17 cellular contexts compared by ENCODE assay signal in genomic region chr9:34581318-34581717, GRCh38. TPM values are rescaled to one million over a fixed set of nuclear protein-coding genes. Genes with fewer than 3 reads are reported as not detected.
A peak's percentile ranks its signal among the peaks of the same experiment; 100 is the strongest.
DNase-seq lines count a peak whose midpoint lies in the region; ATAC-seq and TF ChIP-seq lines count a peak whose summit lies in the region.
"Had no signal": no experiment of that assay in that cellular context is flagged by ENCODE, and none has a peak within 500 bp of the region (broad histone marks: within the 10 kb centered on the region; RNA-seq: fewer than 3 reads in every experiment).

No MANE protein-coding gene starts in this region.

- DNase-seq in left colon, result no peak
- DNase-seq in neural crest cell (ENCODE audit: low read depth, low spot score), result no peak
- DNase-seq in NCI-H82 treated with DMSO at 0.1 percent for 48 hours (lab: John Stamatoyannopoulos, UW; ENCODE audit: unreplicated experiment), result no peak
- DNase-seq in hippocampal formation (lab: John Stamatoyannopoulos, UW), result no peak
- DNase-seq: BE2C; CD4-positive, alpha-beta memory T cell; DMS79 treated with DMSO at 0.1 percent for 48 hours; EL; GDM1; H7; IMR-90 had no signal

- H3K36me3 ChIP-seq in ectodermal cell (ENCODE audit: control insufficient read depth, insufficient read depth, low read length), result no peaks in the 10 kb centered on the region

- H3K9me3 Mint-ChIP-seq in neural crest cell, result no peaks in the 10 kb centered on the region
- H3K9me3 Mint-ChIP-seq: CD4-positive, alpha-beta memory T cell had no signal

- 87 to 90% methylated on average over 3 of the region's 3 CpGs for whole genome bisulfite sequencing in ectodermal cell, 2 experiments

- no peak overlapping the region for H3K4me3 ChIP-seq in ectodermal cell (ENCODE audit: insufficient read depth, low read depth, low read length)
- H3K4me3 ChIP-seq: A549 had no signal

- H3K4me3 Mint-ChIP-seq in neural crest cell, result peak overlapping the region; percentile 85
- H3K4me3 Mint-ChIP-seq: CD4-positive, alpha-beta memory T cell had no signal

- H3K4me1 Mint-ChIP-seq in neural crest cell, result peaks cover 91% of the 10 kb centered on the region

- H3K9me3 ChIP-seq in ectodermal cell (ENCODE audit: control insufficient read depth, low read length), result no peaks in the 10 kb centered on the region
- H3K9me3 ChIP-seq: A549, BE2C had no signal

- TF ChIP-seq CTCF in neural crest cell (conservative IDR thresholded peaks at IDR 0.05), result no peak

- H3K27me3 ChIP-seq in ectodermal cell (ENCODE audit: control insufficient read depth, insufficient read depth, low read length, poor library complexity, severe bottlenecking), result no peaks in the 10 kb centered on the region
- H3K27me3 ChIP-seq: BE2C had no signal

- H3K27ac ChIP-seq in ectodermal cell (ENCODE audit: insufficient read depth, low read depth, low read length, poor library complexity, severe bottlenecking), result peak overlapping the region; percentile 98
- H3K27ac ChIP-seq: A549, C4-2B had no signal

- peaks cover 89% of the 10 kb centered on the region for H3K4me1 ChIP-seq in ectodermal cell (ENCODE audit: control insufficient read depth, insufficient read depth, low read length)
- H3K4me1 ChIP-seq: A549 had no signal

- peak overlapping the region; percentile 100 for H3K27ac Mint-ChIP-seq in neural crest cell (ENCODE audit: unreplicated experiment)
- H3K27ac Mint-ChIP-seq: CD4-positive, alpha-beta memory T cell had no signal

- H3K36me3 Mint-ChIP-seq in neural crest cell (ENCODE audit: low read depth), result no peaks in the 10 kb centered on the region
- H3K36me3 Mint-ChIP-seq: CD4-positive, alpha-beta memory T cell had no signal

- H3K27me3 Mint-ChIP-seq in neural crest cell (ENCODE audit: low read depth), result no peaks in the 10 kb centered on the region

- intact Hi-C loops in left colon (cut with DNase I, micrococcal nuclease), result no loop called here

- ATAC-seq in left colon (peak; percentile 73), GM18867 (IDR thresholded peaks at IDR 0.05; ENCODE audit: unreplicated experiment) (no peak)
- ATAC-seq: A549 had no signal

RNA-seq across cellular contexts. Expression of gene CNTFR, which starts 8.2 kb away (rescaled TPM):
- polyA plus RNA-seq in ectodermal cell (2013, experiment 1 of 4), result 143 TPM
- polyA plus RNA-seq in ectodermal cell (2013, experiment 2 of 4), result 140 TPM
- 135 TPM for polyA plus RNA-seq in ectodermal cell (2013, experiment 3 of 4)
- polyA plus RNA-seq in ectodermal cell (2013, experiment 4 of 4), result 159 TPM
- total RNA-seq in left colon, result 10 to 100 TPM in 1 of 2 donors, 1 to 10 TPM in 1; 6.4 to 13.1 TPM
- total RNA-seq in neural crest cell, result 112 and 115 TPM in 2 replicates
- total RNA-seq: CD4-positive, alpha-beta memory T cell; HT-29; IMR-90 had no signal
- polyA plus RNA-seq: AG04450; CD4-positive, alpha-beta memory T cell; IMR-90 had no signal

RNA-seq across cellular contexts. Expression of gene RPP25L, which starts 30.6 kb away (rescaled TPM):
- polyA plus RNA-seq in ectodermal cell (2013, experiment 1 of 4), result 29.3 TPM
- polyA plus RNA-seq in ectodermal cell (2013, experiment 2 of 4), result 25.9 TPM
- polyA plus RNA-seq in ectodermal cell (2013, experiment 3 of 4), result 33.0 TPM
- polyA plus RNA-seq in ectodermal cell (2013, experiment 4 of 4), result 37.8 TPM
- total RNA-seq in left colon (10 to 100 TPM; 36.4 to 40.7 TPM), neural crest cell (22.7 and 23.8 TPM in 2 replicates)

RNA-seq across cellular contexts. Expression of gene DCTN3, which starts 39.0 kb away (rescaled TPM):
- 90.1 TPM for polyA plus RNA-seq in ectodermal cell (2013, experiment 1 of 4)
- 83.7 TPM for polyA plus RNA-seq in ectodermal cell (2013, experiment 2 of 4)
- polyA plus RNA-seq in ectodermal cell (2013, experiment 3 of 4), result 92.9 TPM
- 107 TPM for polyA plus RNA-seq in ectodermal cell (2013, experiment 4 of 4)
- total RNA-seq in left colon (10 to 100 TPM; 53.7 to 59.4 TPM), neural crest cell (92.1 and 102 TPM in 2 replicates)

RNA-seq across cellular contexts. Expression of gene ARID3C, which starts 47.5 kb away (rescaled TPM):
- polyA plus RNA-seq in ectodermal cell (2013, experiment 1 of 4), result 0.48 TPM
- 0.53 TPM for polyA plus RNA-seq in ectodermal cell (2013, experiment 2 of 4)
- polyA plus RNA-seq in ectodermal cell (2013, experiment 3 of 4), result 0.96 TPM
- 0.53 TPM for polyA plus RNA-seq in ectodermal cell (2013, experiment 4 of 4)
- not detected for total RNA-seq in left colon
- 0.68 TPM in 1 of 2 replicates, not detected in the other for total RNA-seq in neural crest cell
- total RNA-seq: CD4-positive, alpha-beta memory T cell; H7; HT-29; IMR-90 had no signal
- polyA plus RNA-seq: AG04450; CD4-positive, alpha-beta memory T cell had no signal

RNA-seq across cellular contexts. Expression of gene SIGMAR1, which starts 56.3 kb away (rescaled TPM):
- polyA plus RNA-seq in ectodermal cell (2013, experiment 1 of 4), result 82.4 TPM
- polyA plus RNA-seq in ectodermal cell (2013, experiment 2 of 4), result 84.1 TPM
- polyA plus RNA-seq in ectodermal cell (2013, experiment 3 of 4), result 90.7 TPM
- 92.3 TPM for polyA plus RNA-seq in ectodermal cell (2013, experiment 4 of 4)
- total RNA-seq in left colon (10 to 100 TPM; 47.7 to 58.4 TPM), neural crest cell (107 and 108 TPM in 2 replicates)
